11 cellular contexts compared by ENCODE assay signal in genomic region chrX:79588233-79588632, GRCh38.
"Had no signal": no experiment of that assay in that cellular context is flagged by ENCODE, and none has a peak within 500 bp of the region (broad histone marks: within the 10 kb centered on the region; RNA-seq: fewer than 3 reads in every experiment).

No MANE protein-coding gene starts in this region.

- H3K4me3 ChIP-seq: GM23338, K562 had no signal

- FAIRE-seq: H1, H54, HepG2, K562 had no signal

- H3K27ac ChIP-seq: HL-60 had no signal

- H3K4me2 ChIP-seq: GM23338 had no signal

- DNase-seq: H9, HCEC 1CT, HFFc6, IMR-90, KG1 had no signal

- H2AFZ ChIP-seq: GM23338 had no signal

- ATAC-seq: GM23338, HepG2, K562 had no signal
